ENCODE assay signal across 26 cellular contexts in the genomic region with DNA sequence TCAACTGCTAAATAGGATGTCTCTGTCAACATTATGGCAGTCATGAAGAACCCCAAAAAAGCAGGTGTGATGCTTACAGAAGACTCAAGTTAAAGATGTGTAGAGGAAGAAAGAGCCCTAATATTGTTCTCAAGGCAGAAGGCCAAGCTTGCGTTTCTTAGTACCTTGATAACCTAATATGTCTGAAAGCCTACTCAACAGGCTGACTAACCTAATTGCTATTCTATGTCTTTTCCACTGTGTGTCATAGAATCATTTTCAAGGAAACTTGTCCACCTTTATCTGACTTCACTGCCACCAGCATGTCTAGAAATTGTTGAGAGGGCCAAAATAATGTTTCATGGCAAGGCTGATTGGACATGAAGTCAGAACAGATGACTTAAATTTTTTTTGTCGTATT.
"Had no signal": no experiment of that assay in that cellular context is flagged by ENCODE, and none has a peak within 500 bp of the region (broad histone marks: within the 10 kb centered on the region; RNA-seq: fewer than 3 reads in every experiment).

No MANE protein-coding gene starts in this region.

- H3K4me3 ChIP-seq: cardiac muscle cell, coronary artery, dorsolateral prefrontal cortex, esophagus muscularis mucosa, left ventricle myocardium inferior, lung, right lobe of liver, thoracic aorta, upper lobe of left lung, vagina had no signal

- H3K27me3 ChIP-seq: cardiac muscle cell, dorsolateral prefrontal cortex, esophagus muscularis mucosa, neutrophil, right lobe of liver, upper lobe of left lung, vagina had no signal

- ATAC-seq: effector memory CD8-positive, alpha-beta T cell; right lobe of liver; WTC11 had no signal

- DNase-seq: activated CD4-positive, alpha-beta memory T cell treated with anti-CD3 and anti-CD28 coated beads, Interleukin-2, amount 10 ng/mL, durations not matched to agents 7 days and 5 days; activated CD4-positive, alpha-beta T cell treated with anti-CD3 and anti-CD28 coated beads for 1 hour; activated CD4-positive, alpha-beta T cell treated with anti-CD3 and anti-CD28 coated beads, Interleukin-2, amount 10 ng/mL, durations not matched to agents 7 days and 5 days; activated CD8-positive, alpha-beta memory T cell treated with anti-CD3 and anti-CD28 coated beads, Interleukin-2, amount 50 U/mL, for 48 hours; activated gamma-delta T cell treated with Interleukin-2 at 50 U/mL for 16 hours; activated naive CD4-positive, alpha-beta T cell treated with anti-CD3 and anti-CD28 coated beads, Interleukin-2, amount 50 U/mL, for 16 hours; activated T-cell treated with anti-CD3 and anti-CD28 coated beads, Interleukin-2, amount 50 U/mL, for 24 hours; amygdala; dorsolateral prefrontal cortex; effector memory CD8-positive, alpha-beta T cell; foreskin melanocyte; left ventricle myocardium inferior; nephron progenitor cell; right lobe of liver; stimulated activated CD4-positive, alpha-beta T cell treated with anti-CD3 and anti-CD28 coated beads, Interleukin-12 subunit alpha, Interleukin-12 subunit beta, amount 100 ng/mL, for 4 hours; stimulated activated CD4-positive, alpha-beta T cell treated with anti-CD3 and anti-CD28 coated beads, Interleukin-4, amount 100 ng/mL, for 1 hour; T-helper 2 cell; upper lobe of left lung had no signal

- H3K27ac ChIP-seq: cardiac muscle cell, coronary artery, dorsolateral prefrontal cortex, esophagus muscularis mucosa, left ventricle myocardium inferior, neutrophil, right lobe of liver, thoracic aorta, upper lobe of left lung, vagina had no signal

- H3K9me3 ChIP-seq: esophagus muscularis mucosa, left ventricle myocardium inferior, neutrophil, right lobe of liver, thoracic aorta, upper lobe of left lung, vagina had no signal

- H3K4me1 ChIP-seq: right lobe of liver, upper lobe of left lung had no signal

- H3K36me3 ChIP-seq: cardiac muscle cell, esophagus muscularis mucosa, left ventricle myocardium inferior, neutrophil, right lobe of liver, thoracic aorta, upper lobe of left lung, vagina had no signal
